ENCODE assay signal across 13 cellular contexts in the genomic region with DNA sequence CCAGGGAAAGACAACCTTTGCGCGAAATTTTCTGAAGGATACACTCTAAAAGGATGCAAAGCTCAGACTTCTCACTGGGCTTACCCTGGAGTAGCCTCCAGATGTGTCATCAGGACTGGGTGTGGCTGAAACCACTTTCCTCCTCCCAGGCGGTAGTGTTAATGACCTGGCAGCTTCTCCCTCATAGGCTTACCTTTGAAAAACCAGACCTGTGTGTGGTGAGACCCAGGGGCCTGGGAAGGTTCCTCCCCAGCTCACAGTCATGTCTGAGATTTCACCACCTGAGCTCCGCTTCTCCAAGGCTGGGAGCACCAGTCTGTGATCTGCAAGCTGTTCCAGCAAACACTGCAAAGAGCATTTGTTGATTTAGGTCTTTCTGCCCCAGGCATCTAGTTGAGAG.
A peak's percentile ranks its signal among the peaks of the same experiment; 100 is the strongest.
DNase-seq lines count a peak whose midpoint lies in the region; ATAC-seq and TF ChIP-seq lines count a peak whose summit lies in the region.
"Had no signal": no experiment of that assay in that cellular context is flagged by ENCODE, and none has a peak within 500 bp of the region (broad histone marks: within the 10 kb centered on the region; RNA-seq: fewer than 3 reads in every experiment).

No MANE protein-coding gene starts in this region.

- no peaks in the 10 kb centered on the region for H3K27me3 Mint-ChIP-seq in stimulated activated memory B cell treated with anti-CD40 and anti-IgM and Interleukin-4, amounts not matched to agents 10 μg/mL and 1 μg/mL and 100 μg/mL, for 72 hours

- no peak overlapping the region for H3K4me3 ChIP-seq in gastrocnemius medialis
- H3K4me3 ChIP-seq: thoracic aorta had no signal

- DNase-seq in AG20443 (ENCODE audit: low spot score) (peak; percentile 75), GM03348 (ENCODE audit: low spot score) (peak; percentile 56), RWPE1 (ENCODE audit: low spot score) (peak; percentile 79), iPS-NIHi11 (ENCODE audit: low spot score) (peak; percentile 23), activated gamma-delta T cell (lab: John Stamatoyannopoulos, UW) (no peak), gastrocnemius medialis (no peak)
- DNase-seq: Kasumi-1; NCI-H526 treated with DMSO at 0.1 percent for 48 hours; occipital lobe; stimulated activated CD4-positive, alpha-beta T cell treated with anti-CD3 and anti-CD28 coated beads, Interleukin-4, amount 100 ng/mL, for 1 hour had no signal

- peaks cover 9% of the 10 kb centered on the region for H3K4me1 Mint-ChIP-seq in stimulated activated memory B cell treated with anti-CD40 and anti-IgM and Interleukin-4, amounts not matched to agents 10 μg/mL and 1 μg/mL and 100 μg/mL, for 72 hours

- no peaks in the 10 kb centered on the region for H3K27me3 ChIP-seq in gastrocnemius medialis

- H3K9me3 Mint-ChIP-seq in stimulated activated memory B cell treated with anti-CD40 and anti-IgM and Interleukin-4, amounts not matched to agents 10 μg/mL and 1 μg/mL and 100 μg/mL, for 72 hours, result no peaks in the 10 kb centered on the region

- no peak overlapping the region for H3K4me3 Mint-ChIP-seq in stimulated activated memory B cell treated with anti-CD40 and anti-IgM and Interleukin-4, amounts not matched to agents 10 μg/mL and 1 μg/mL and 100 μg/mL, for 72 hours

- no peak for ATAC-seq in stimulated activated memory B cell treated with anti-CD40 and anti-IgM and Interleukin-4, amounts not matched to agents 10 μg/mL and 1 μg/mL and 100 μg/mL, for 72 hours
- no peak for ATAC-seq in HG03457 (IDR thresholded peaks at IDR 0.05; ENCODE audit: unreplicated experiment)
- no peak for ATAC-seq in gastrocnemius medialis

- CTCF ChIA-PET in RWPE1 (lab: Yijun Ruan, JAX), result interaction anchor here (0.7 kb wide), 1 partner anchor 89 kb away, joined by 3 read pairs; no protein-coding TSS in a partner anchor

- in situ Hi-C loops in gastrocnemius medialis (cut with MboI; ENCODE audit: low sequenced_read_pairs in 4 of 4), result loop anchor here in 3 of 4 donors (10.0 kb wide), 3 partner anchors 92 to 122 kb away; a partner anchor contains a TSS

- TF ChIP-seq CTCF in RWPE1 (conservative IDR thresholded peaks at IDR 0.05; ENCODE audit: low read depth) (no peak), gastrocnemius medialis (IDR thresholded peaks at IDR 0.05 in 4 of 5, conservative IDR thresholded peaks at IDR 0.05 in 1 of 5) (no peak)

- H3K36me3 ChIP-seq in gastrocnemius medialis, result no peaks in the 10 kb centered on the region
- H3K36me3 ChIP-seq: thoracic aorta had no signal

- peak overlapping the region; percentile 49 for H3K27ac ChIP-seq in RWPE1
- H3K27ac ChIP-seq in gastrocnemius medialis, result no peak overlapping the region
- H3K27ac ChIP-seq: thoracic aorta had no signal

- H3K36me3 Mint-ChIP-seq in stimulated activated memory B cell treated with anti-CD40 and anti-IgM and Interleukin-4, amounts not matched to agents 10 μg/mL and 1 μg/mL and 100 μg/mL, for 72 hours, result no peaks in the 10 kb centered on the region

- TF ChIP-seq POLR2A in gastrocnemius medialis (IDR thresholded peaks at IDR 0.05), result no peak

- H3K9me3 ChIP-seq in gastrocnemius medialis, result no peaks in the 10 kb centered on the region
- H3K9me3 ChIP-seq: thoracic aorta had no signal

- H3K4me1 ChIP-seq in gastrocnemius medialis, result no peaks in the 10 kb centered on the region

- POLR2A ChIA-PET in RWPE1 (lab: Yijun Ruan, JAX; ENCODE audit: low non-redundant PET), result interaction anchor here (0.6 kb wide), 1 partner anchor 110 kb away, joined by 7 read pairs; no protein-coding TSS in a partner anchor

- no peak overlapping the region for H3K27ac Mint-ChIP-seq in stimulated activated memory B cell treated with anti-CD40 and anti-IgM and Interleukin-4, amounts not matched to agents 10 μg/mL and 1 μg/mL and 100 μg/mL, for 72 hours

- intact Hi-C loops in gastrocnemius medialis (cut with DNase I; ENCODE audit: low total_unique reads), result no loop called here

Comparison
In these comparisons a context has a peak if more than half of its experiments do, and no peak if none do; other contexts are left out.
1. DNase-seq: peak in AG20443 (single experiment), GM03348 (single experiment), RWPE1 (single experiment) and iPS-NIHi11 (single experiment); none in activated gamma-delta T cell (single experiment) and gastrocnemius medialis (0 of 2).